Comparison of ENCODE assay signal across 7 cellular contexts in genomic region chr12:131404705-131405104, GRCh38.
"Had no signal": no experiment of that assay in that cellular context is flagged by ENCODE, and none has a peak within 500 bp of the region (broad histone marks: within the 10 kb centered on the region; RNA-seq: fewer than 3 reads in every experiment).

No MANE protein-coding gene starts in this region.

- H3K4me3 ChIP-seq: GM23248 had no signal

- H3K9ac ChIP-seq: GM23248 had no signal

- FAIRE-seq: H54 had no signal

- H3K27ac ChIP-seq: GM23248 had no signal

- H2AFZ ChIP-seq: GM23248 had no signal

- DNase-seq: GM23248, GOT3, H9, HCEC 1CT, HFFc6, KG1 had no signal
